ENCODE assay signal across 16 cellular contexts in genomic region chr3:71030748-71031147, GRCh38.
DNase-seq lines count a peak whose midpoint lies in the region; ATAC-seq and TF ChIP-seq lines count a peak whose summit lies in the region.
"Had no signal": no experiment of that assay in that cellular context is flagged by ENCODE, and none has a peak within 500 bp of the region (broad histone marks: within the 10 kb centered on the region; RNA-seq: fewer than 3 reads in every experiment).

No MANE protein-coding gene starts in this region.

- intact Hi-C loops in left ventricle myocardium inferior (cut with micrococcal nuclease) (no loop called here), cardiac septum (cut with DNase I) (no loop called here)

- ATAC-seq in HG03097 (IDR thresholded peaks at IDR 0.05; ENCODE audit: low FRiP score, unreplicated experiment): no peak
- ATAC-seq: GM23338, sciatic nerve had no signal

- H3K9me3 Mint-ChIP-seq in activated naive CD8-positive, alpha-beta T cell (ENCODE audit: low read depth): no peaks in the 10 kb centered on the region

- no peak for TF ChIP-seq CTCF in left ventricle myocardium inferior (IDR thresholded peaks at IDR 0.05; ENCODE audit: borderline replicate concordance)

- H3K4me3 ChIP-seq in left ventricle myocardium inferior (no peak overlapping the region), muscle layer of colon (ENCODE audit: low read depth in 1 of 2, low read length in 2 of 2) (no peak overlapping the region)
- H3K4me3 ChIP-seq: GM23338, left lung, neural progenitor cell, Peyer's patch had no signal

- peak overlapping the region; percentile 33 for H3K4me3 Mint-ChIP-seq in activated naive CD8-positive, alpha-beta T cell
- H3K4me3 Mint-ChIP-seq: GM23338, neural progenitor cell had no signal

- H3K27ac ChIP-seq in left ventricle myocardium inferior (replicated peaks) (peak overlapping the region; percentile 53), muscle layer of colon (ENCODE audit: low read depth, low read length) (peak overlapping the region; percentile 19)
- H3K27ac ChIP-seq: neural progenitor cell, Peyer's patch had no signal

- H3K4me1 Mint-ChIP-seq in activated naive CD8-positive, alpha-beta T cell (ENCODE audit: low read depth): peaks cover 90% of the 10 kb centered on the region

- H3K27me3 ChIP-seq in left ventricle myocardium inferior (ENCODE audit: low read depth) (no peaks in the 10 kb centered on the region), muscle layer of colon (ENCODE audit: control insufficient read depth in 1 of 2, insufficient read depth in 2 of 2, low read length in 2 of 2) (no peaks in the 10 kb centered on the region)
- H3K27me3 ChIP-seq: BE2C, left lung, neural progenitor cell, Peyer's patch had no signal

- H3K9ac ChIP-seq in muscle layer of colon (ENCODE audit: low read length): no peak overlapping the region
- H3K9ac ChIP-seq: neural progenitor cell had no signal

- peak overlapping the region; percentile 88 for H3K27ac Mint-ChIP-seq in activated naive CD8-positive, alpha-beta T cell
- H3K27ac Mint-ChIP-seq: GM23338 had no signal

- H3K27me3 Mint-ChIP-seq in activated naive CD8-positive, alpha-beta T cell: no peaks in the 10 kb centered on the region

- peaks cover 88% of the 10 kb centered on the region for H3K4me1 ChIP-seq in left ventricle myocardium inferior
- peaks cover 57% of the 10 kb centered on the region for H3K4me1 ChIP-seq in muscle layer of colon (ENCODE audit: insufficient read depth, low read length)
- H3K4me1 ChIP-seq: BE2C had no signal

- H3K9me3 ChIP-seq in left ventricle myocardium inferior (replicated peaks) (no peaks in the 10 kb centered on the region), muscle layer of colon (ENCODE audit: low read length) (no peaks in the 10 kb centered on the region)
- H3K9me3 ChIP-seq: BE2C, left lung, Peyer's patch had no signal

- H3K36me3 ChIP-seq in left ventricle myocardium inferior (peaks cover 13% of the 10 kb centered on the region), muscle layer of colon (ENCODE audit: insufficient read depth, low read length) (peaks cover 6% of the 10 kb centered on the region)
- H3K36me3 ChIP-seq: BE2C, neural progenitor cell had no signal

- peaks cover 27% of the 10 kb centered on the region for H3K36me3 Mint-ChIP-seq in activated naive CD8-positive, alpha-beta T cell

- DNase-seq in left ventricle myocardium inferior (no peak), cardiac septum (ENCODE audit: low spot score) (no peak), SW480 (ENCODE audit: low spot score) (no peak), glomerular visceral epithelial cell (ENCODE audit: extremely low spot score) (no peak)
- DNase-seq: BE2C; effector CD4-positive, alpha-beta T cell; left lung; NCI-H526 treated with DMSO at 0.1 percent for 48 hours; Peyer's patch; stimulated activated CD4-positive, alpha-beta T cell treated with anti-CD3 and anti-CD28 coated beads, Interleukin-4, amount 100 ng/mL, for 24 hours had no signal
